Comparison of ENCODE assay signal across 2 cellular contexts in genomic region chr19:38661166-38661565, GRCh38.
TF ChIP-seq lines count a peak whose summit lies in the region.

No MANE protein-coding gene starts in this region.

TF ChIP-seq in SK-N-SH, 30 proteins besides CTCF, POLR2A, EP300 and RAD21 (continued from another document):
- no peak for TF ChIP-seq PBX3 (IDR thresholded peaks at IDR 0.05)
- TF ChIP-seq TEAD4 (IDR thresholded peaks at IDR 0.05; ENCODE audit: borderline replicate concordance, insufficient read depth): no peak
- no peak for TF ChIP-seq RCOR1 (IDR thresholded peaks at IDR 0.05; ENCODE audit: low read length)

TF ChIP-seq in SK-N-SH treated with all-trans-retinoic acid at 6 μM for 48 hours, 23 proteins besides CTCF, POLR2A, EP300 and RAD21 (continued from another document):
- TF ChIP-seq CSRNP3 (CRISPR knock-in tag; IDR thresholded peaks at IDR 0.05) (no peak), PATZ1 (CRISPR knock-in tag; IDR thresholded peaks at IDR 0.05; ENCODE audit: borderline replicate concordance) (no peak), ZNF8 (CRISPR knock-in tag; IDR thresholded peaks at IDR 0.05) (no peak), SNAI2 (CRISPR knock-in tag; IDR thresholded peaks at IDR 0.05) (no peak), ZFP3 (CRISPR knock-in tag; IDR thresholded peaks at IDR 0.05) (no peak), ISL1 (CRISPR knock-in tag; IDR thresholded peaks at IDR 0.05) (no peak), POU6F1 (CRISPR knock-in tag; IDR thresholded peaks at IDR 0.05; ENCODE audit: borderline replicate concordance, low read depth) (no peak), PPARA (CRISPR knock-in tag; IDR thresholded peaks at IDR 0.05; ENCODE audit: borderline replicate concordance) (no peak)
